In genomic region chr5:131022811-131023210, GRCh38 we compare ENCODE assay signal across 14 cellular contexts.
A peak's percentile ranks its signal among the peaks of the same experiment; 100 is the strongest.
DNase-seq lines count a peak whose midpoint lies in the region; ATAC-seq and TF ChIP-seq lines count a peak whose summit lies in the region.
"Had no signal": no experiment of that assay in that cellular context is flagged by ENCODE, and none has a peak within 500 bp of the region (broad histone marks: within the 10 kb centered on the region; RNA-seq: fewer than 3 reads in every experiment).

No MANE protein-coding gene starts in this region.

- H3K27ac ChIP-seq in lung (ENCODE audit: low read depth in 1 of 2, low read length in 1 of 2) (no peak overlapping the region), dorsolateral prefrontal cortex (no peak overlapping the region), aorta (ENCODE audit: low read depth in 1 of 2, low read length in 2 of 2) (no peak overlapping the region)
- H3K27ac ChIP-seq: GM23248, HL-60 had no signal

- H3K9me3 ChIP-seq in adipocyte (ENCODE audit: control insufficient read depth, low read length) (no peaks in the 10 kb centered on the region), lung (ENCODE audit: control insufficient read depth in 2 of 2, insufficient read depth in 1 of 2, low read length in 1 of 2) (no peaks in the 10 kb centered on the region), aorta (ENCODE audit: control insufficient read depth, low read length) (no peaks in the 10 kb centered on the region)

- ATAC-seq in lung (ENCODE audit: insufficient read depth, low FRiP score): peak; percentile 34
- no peak for ATAC-seq in aorta (ENCODE audit: low FRiP score)
- ATAC-seq: GM12878 had no signal

- H3K27me3 ChIP-seq in adipocyte (replicated peaks; ENCODE audit: control insufficient read depth, insufficient read depth, low read length) (no peaks in the 10 kb centered on the region), lung (ENCODE audit: control insufficient read depth, insufficient read depth) (no peaks in the 10 kb centered on the region), dorsolateral prefrontal cortex (no peaks in the 10 kb centered on the region), aorta (ENCODE audit: control insufficient read depth in 1 of 2, insufficient read depth in 2 of 2, low read length in 1 of 2) (no peaks in the 10 kb centered on the region)
- H3K27me3 ChIP-seq: BLaER1 treated with 17β-estradiol and CSF1 and Interleukin-3, amounts not matched to agents 10 nM and 100 nM had no signal

- DNase-seq in DMS79 treated with DMSO at 0.1 percent for 48 hours (lab: John Stamatoyannopoulos, UW) (peak; percentile 0), DMS79 (lab: John Stamatoyannopoulos, UW) (no peak), NCI-H187 treated with DMSO at 0.1 percent for 48 hours (lab: John Stamatoyannopoulos, UW) (peak; percentile 24), adipocyte (ENCODE audit: low read depth) (peak; percentile 1), lung (ENCODE audit: low spot score) (no peak), dorsolateral prefrontal cortex (no peak), GDM1 (lab: John Stamatoyannopoulos, UW) (no peak), aorta (no peak)
- DNase-seq: ACHN; CD4-positive, CD25-positive, alpha-beta regulatory T cell; GM23248 had no signal

- no peaks in the 10 kb centered on the region for H3K4me1 ChIP-seq in adipocyte (ENCODE audit: control insufficient read depth, insufficient read depth, low read length)
- no peaks in the 10 kb centered on the region for H3K4me1 ChIP-seq in lung (ENCODE audit: control insufficient read depth in 2 of 2, insufficient read depth in 2 of 2, low read length in 2 of 2)
- no peaks in the 10 kb centered on the region for H3K4me1 ChIP-seq in aorta (ENCODE audit: control insufficient read depth in 1 of 2, insufficient read depth in 2 of 2, low read length in 2 of 2)

- 84 to 97% methylated on average over 1 of the region's 1 CpG for WGBS in lung, 2 donors
- 96 to 100% methylated on average over 1 of the region's 1 CpG for WGBS in aorta, 2 donors

- intact Hi-C loops in dorsolateral prefrontal cortex (cut with DNase I): no loop called here
- intact Hi-C loops in aorta (cut with DNase I): no loop called here

- no peak overlapping the region for H3K9ac ChIP-seq in adipocyte (ENCODE audit: low read length)
- H3K9ac ChIP-seq: BLaER1 treated with 17β-estradiol and CSF1 and Interleukin-3, amounts not matched to agents 10 nM and 100 nM; GM23248 had no signal

- TF ChIP-seq CTCF in lung (IDR thresholded peaks at IDR 0.05; ENCODE audit: control extremely low read depth, extremely low read depth): no peak
- TF ChIP-seq CTCF in dorsolateral prefrontal cortex (IDR thresholded peaks at IDR 0.05 in 54 of 56, conservative IDR thresholded peaks at IDR 0.05 in 2 of 56; ENCODE audit: low read depth in 1 of 56, partially characterized antibody in 56 of 56): no peak

- H3K4me3 ChIP-seq in adipocyte (ENCODE audit: low read length) (no peak overlapping the region), lung (no peak overlapping the region), dorsolateral prefrontal cortex (no peak overlapping the region), aorta (ENCODE audit: low read length in 2 of 2) (no peak overlapping the region)
- H3K4me3 ChIP-seq: BLaER1 treated with 17β-estradiol and CSF1 and Interleukin-3, amounts not matched to agents 10 nM and 100 nM; GM12878; GM23248 had no signal

- H3K36me3 ChIP-seq in adipocyte (ENCODE audit: control insufficient read depth, insufficient read depth, low read length, severe bottlenecking): no peaks in the 10 kb centered on the region
- H3K36me3 ChIP-seq in lung (ENCODE audit: control insufficient read depth in 2 of 2, insufficient read depth in 2 of 2, low read length in 2 of 2): no peaks in the 10 kb centered on the region
- no peaks in the 10 kb centered on the region for H3K36me3 ChIP-seq in aorta (ENCODE audit: control insufficient read depth in 1 of 2, insufficient read depth in 2 of 2, low read length in 1 of 2)
- H3K36me3 ChIP-seq: BLaER1 treated with 17β-estradiol and CSF1 and Interleukin-3, amounts not matched to agents 10 nM and 100 nM had no signal

Comparison
In these comparisons a context has a peak if more than half of its experiments do, and no peak if none do; other contexts are left out.
1. DNase-seq: peak in DMS79 treated with DMSO at 0.1 percent for 48 hours (single experiment), NCI-H187 treated with DMSO at 0.1 percent for 48 hours (single experiment) and adipocyte (single experiment); none in DMS79 (single experiment), lung (single experiment), dorsolateral prefrontal cortex (0 of 10), GDM1 (single experiment) and aorta (0 of 2).